Comparison of ENCODE assay signal across 24 cellular contexts in the genomic region with DNA sequence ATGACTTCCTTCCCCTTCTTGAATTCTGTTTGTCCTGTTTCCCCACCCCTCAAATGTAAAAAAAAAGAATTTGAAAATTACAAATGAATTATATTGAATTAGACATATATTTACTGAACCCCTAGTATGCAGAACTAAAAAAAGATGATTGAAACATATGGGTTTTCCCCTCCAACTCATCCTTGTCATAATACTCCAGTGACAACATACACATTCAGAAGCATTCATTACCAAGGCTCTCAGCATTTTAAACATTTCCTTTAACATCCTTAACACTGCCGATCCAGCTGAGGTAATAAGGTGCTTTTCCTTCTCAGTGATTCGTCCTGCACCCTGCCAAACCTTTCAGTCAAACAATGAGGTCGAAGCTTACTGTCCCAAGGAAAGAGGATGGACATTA.
"Had no signal": no experiment of that assay in that cellular context is flagged by ENCODE, and none has a peak within 500 bp of the region (broad histone marks: within the 10 kb centered on the region; RNA-seq: fewer than 3 reads in every experiment).

No MANE protein-coding gene starts in this region.

- H3K36me3 ChIP-seq: colonic mucosa, esophagus squamous epithelium, left lung, neutrophil, pancreas, right lobe of liver, tibial artery had no signal

- H3K4me1 ChIP-seq: colonic mucosa, left lung, right lobe of liver, testis, tibial artery had no signal

- H3K4me3 ChIP-seq: colonic mucosa, esophagus squamous epithelium, left lung, mucosa of descending colon, pancreas, right lobe of liver, testis, tibial artery had no signal

- H3K9me3 ChIP-seq: colonic mucosa, esophagus squamous epithelium, left lung, mucosa of descending colon, neutrophil, pancreas, right lobe of liver, testis, tibial artery had no signal

- H3K27me3 ChIP-seq: colonic mucosa, left lung, neutrophil, pancreas, right lobe of liver, testis, tibial artery had no signal

- ATAC-seq: left cardiac atrium; left lung; mucosa of descending colon; natural killer cell treated with Interleukin-12 subunit alpha and Interleukin-12 subunit beta and Interleukin-15 and Interleukin-18, amount 100 ng/mL, for 72 hours; pancreas; right lobe of liver; stimulated activated naive CD8-positive, alpha-beta T cell treated with anti-CD3 and anti-CD28 coated beads, Interleukin-15, Interleukin-2, amounts not matched to agents 100 U/mL and 50 U/mL, for 24 hours had no signal

- FAIRE-seq: frontal cortex, islet of Langerhans, pancreas, small intestine had no signal

- DNase-seq: colonic mucosa; effector CD8-positive, alpha-beta T cell; endodermal cell; esophagus squamous epithelium; head of caudate nucleus; left cardiac atrium; left lung; mesenchymal stem cell; mucosa of descending colon; naive B cell; pancreas; right lobe of liver; small intestine; stimulated activated CD4-positive, alpha-beta T cell treated with anti-CD3 and anti-CD28 coated beads, Interleukin-15, amount 100 ng/mL, for 24 hours; stimulated activated CD4-positive, alpha-beta T cell treated with anti-CD3 and anti-CD28 coated beads, Interleukin-2, amount 100 ng/mL, for 48 hours; stimulated activated CD8-positive, alpha-beta memory T cell treated with anti-CD3 and anti-CD28 coated beads, Interleukin-4, amount 100 ng/mL, for 48 hours; stimulated activated naive CD8-positive, alpha-beta T cell treated with anti-CD3 and anti-CD28 coated beads, Interleukin-15, Interleukin-2, amounts not matched to agents 100 U/mL and 50 U/mL, for 24 hours; substantia nigra; testis; tibial artery had no signal

- H3K27ac ChIP-seq: colonic mucosa, esophagus squamous epithelium, left lung, neutrophil, pancreas, right lobe of liver, testis, tibial artery had no signal
